Comparison of ENCODE assay signal across 1 cellular context in the genomic region with DNA sequence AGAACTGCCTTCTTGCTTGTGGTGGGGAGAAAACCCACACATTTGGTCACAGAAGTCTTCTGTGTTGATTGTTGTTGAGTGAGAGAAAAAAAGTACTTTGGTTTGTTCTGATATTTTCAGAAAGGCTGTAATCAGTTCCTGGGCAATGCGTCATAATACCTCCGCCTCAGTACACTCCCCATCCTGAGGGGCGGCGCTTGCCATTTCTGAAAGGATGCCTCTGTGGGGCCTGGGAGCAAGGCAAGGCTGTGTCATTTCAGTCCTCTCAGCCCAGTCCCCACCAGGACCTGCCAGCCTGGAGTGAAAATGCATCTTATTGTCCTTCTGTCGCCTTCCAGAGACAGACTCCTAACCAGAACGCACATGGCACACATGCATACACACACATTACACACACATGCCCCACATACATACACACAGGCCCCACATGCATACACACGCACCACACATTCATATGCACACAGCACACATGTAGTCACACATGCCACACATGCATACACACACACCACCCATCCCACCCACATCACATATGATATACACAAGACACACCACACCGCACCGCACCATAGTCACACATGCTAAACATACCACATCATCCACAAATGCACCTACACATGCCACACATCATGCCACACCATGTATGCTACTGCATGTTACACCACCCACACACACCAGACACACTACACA.
A peak's percentile ranks its signal among the peaks of the same experiment; 100 is the strongest.
TF ChIP-seq lines count a peak whose summit lies in the region.

No MANE protein-coding gene starts in this region.

TF ChIP-seq in HepG2, 621 proteins besides CTCF, POLR2A, EP300 and RAD21 (continued from another document):
- TF ChIP-seq, protein P1, sequence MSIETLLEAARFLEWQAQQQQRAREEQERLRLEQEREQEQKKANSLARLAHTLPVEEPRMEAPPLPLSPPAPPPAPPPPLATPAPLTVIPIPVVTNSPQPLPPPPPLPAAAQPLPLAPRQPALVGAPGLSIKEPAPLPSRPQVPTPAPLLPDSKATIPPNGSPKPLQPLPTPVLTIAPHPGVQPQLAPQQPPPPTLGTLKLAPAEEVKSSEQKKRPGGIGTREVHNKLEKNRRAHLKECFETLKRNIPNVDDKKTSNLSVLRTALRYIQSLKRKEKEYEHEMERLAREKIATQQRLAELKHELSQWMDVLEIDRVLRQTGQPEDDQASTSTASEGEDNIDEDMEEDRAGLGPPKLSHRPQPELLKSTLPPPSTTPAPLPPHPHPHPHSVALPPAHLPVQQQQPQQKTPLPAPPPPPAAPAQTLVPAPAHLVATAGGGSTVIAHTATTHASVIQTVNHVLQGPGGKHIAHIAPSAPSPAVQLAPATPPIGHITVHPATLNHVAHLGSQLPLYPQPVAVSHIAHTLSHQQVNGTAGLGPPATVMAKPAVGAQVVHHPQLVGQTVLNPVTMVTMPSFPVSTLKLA (IDR thresholded peaks at IDR 0.05), result peak; percentile 92
- TF ChIP-seq ATM (IDR thresholded peaks at IDR 0.05; ENCODE audit: borderline replicate concordance), result 0 out of 2 replicates have a peak, but pooled peaks have one; percentile 3
TF ChIP-seq in HepG2: peak in this region for 2.
